In the genomic region with DNA sequence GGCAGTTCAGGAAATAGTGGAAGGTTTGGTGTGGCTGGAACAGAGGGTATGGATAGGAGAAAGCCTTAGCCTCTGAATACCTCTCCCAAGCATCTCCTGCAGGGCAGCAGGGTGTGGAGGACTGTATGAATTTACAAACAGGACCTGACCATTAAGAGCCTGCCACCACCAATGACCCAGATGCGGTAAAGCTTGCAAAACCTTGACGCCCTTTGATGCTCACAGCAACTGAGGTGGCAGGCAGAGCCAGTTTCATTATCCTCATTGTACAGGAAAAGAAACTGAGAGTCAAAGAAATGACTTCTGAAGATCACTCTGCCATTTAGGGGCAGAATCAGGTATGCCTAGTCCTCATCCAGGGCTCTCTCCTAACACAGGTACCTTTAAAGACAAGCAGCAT, we compare ENCODE assay signal across 1 cellular context.
TF ChIP-seq lines count a peak whose summit lies in the region.

No MANE protein-coding gene starts in this region.

TF ChIP-seq in HepG2, 621 proteins besides CTCF, POLR2A, EP300 and RAD21:
- TF ChIP-seq ZNF10 (CRISPR knock-in tag; IDR thresholded peaks at IDR 0.05; ENCODE audit: borderline replicate concordance, low read depth) (peak; percentile 18; the same call in 1 of the 2 replicates), SIX1 (CRISPR knock-in tag; IDR thresholded peaks at IDR 0.05; ENCODE audit: borderline replicate concordance) (no peak), PTBP1 (IDR thresholded peaks at IDR 0.05; ENCODE audit: low read depth, low read length, poor library complexity, severe bottlenecking) (no peak)
- TF ChIP-seq, protein P1, sequence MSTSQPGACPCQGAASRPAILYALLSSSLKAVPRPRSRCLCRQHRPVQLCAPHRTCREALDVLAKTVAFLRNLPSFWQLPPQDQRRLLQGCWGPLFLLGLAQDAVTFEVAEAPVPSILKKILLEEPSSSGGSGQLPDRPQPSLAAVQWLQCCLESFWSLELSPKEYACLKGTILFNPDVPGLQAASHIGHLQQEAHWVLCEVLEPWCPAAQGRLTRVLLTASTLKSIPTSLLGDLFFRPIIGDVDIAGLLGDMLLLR (CRISPR knock-in tag; IDR thresholded peaks at IDR 0.05), result 0 out of 2 replicates have a peak, but pooled peaks have one; percentile 9
- TF ChIP-seq, protein P2, sequence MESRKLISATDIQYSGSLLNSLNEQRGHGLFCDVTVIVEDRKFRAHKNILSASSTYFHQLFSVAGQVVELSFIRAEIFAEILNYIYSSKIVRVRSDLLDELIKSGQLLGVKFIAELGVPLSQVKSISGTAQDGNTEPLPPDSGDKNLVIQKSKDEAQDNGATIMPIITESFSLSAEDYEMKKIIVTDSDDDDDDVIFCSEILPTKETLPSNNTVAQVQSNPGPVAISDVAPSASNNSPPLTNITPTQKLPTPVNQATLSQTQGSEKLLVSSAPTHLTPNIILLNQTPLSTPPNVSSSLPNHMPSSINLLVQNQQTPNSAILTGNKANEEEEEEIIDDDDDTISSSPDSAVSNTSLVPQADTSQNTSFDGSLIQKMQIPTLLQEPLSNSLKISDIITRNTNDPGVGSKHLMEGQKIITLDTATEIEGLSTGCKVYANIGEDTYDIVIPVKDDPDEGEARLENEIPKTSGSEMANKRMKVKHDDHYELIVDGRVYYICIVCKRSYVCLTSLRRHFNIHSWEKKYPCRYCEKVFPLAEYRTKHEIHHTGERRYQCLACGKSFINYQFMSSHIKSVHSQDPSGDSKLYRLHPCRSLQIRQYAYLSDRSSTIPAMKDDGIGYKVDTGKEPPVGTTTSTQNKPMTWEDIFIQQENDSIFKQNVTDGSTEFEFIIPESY (CRISPR knock-in tag; IDR thresholded peaks at IDR 0.05), result peak; percentile 80
- TF ChIP-seq, protein P3, sequence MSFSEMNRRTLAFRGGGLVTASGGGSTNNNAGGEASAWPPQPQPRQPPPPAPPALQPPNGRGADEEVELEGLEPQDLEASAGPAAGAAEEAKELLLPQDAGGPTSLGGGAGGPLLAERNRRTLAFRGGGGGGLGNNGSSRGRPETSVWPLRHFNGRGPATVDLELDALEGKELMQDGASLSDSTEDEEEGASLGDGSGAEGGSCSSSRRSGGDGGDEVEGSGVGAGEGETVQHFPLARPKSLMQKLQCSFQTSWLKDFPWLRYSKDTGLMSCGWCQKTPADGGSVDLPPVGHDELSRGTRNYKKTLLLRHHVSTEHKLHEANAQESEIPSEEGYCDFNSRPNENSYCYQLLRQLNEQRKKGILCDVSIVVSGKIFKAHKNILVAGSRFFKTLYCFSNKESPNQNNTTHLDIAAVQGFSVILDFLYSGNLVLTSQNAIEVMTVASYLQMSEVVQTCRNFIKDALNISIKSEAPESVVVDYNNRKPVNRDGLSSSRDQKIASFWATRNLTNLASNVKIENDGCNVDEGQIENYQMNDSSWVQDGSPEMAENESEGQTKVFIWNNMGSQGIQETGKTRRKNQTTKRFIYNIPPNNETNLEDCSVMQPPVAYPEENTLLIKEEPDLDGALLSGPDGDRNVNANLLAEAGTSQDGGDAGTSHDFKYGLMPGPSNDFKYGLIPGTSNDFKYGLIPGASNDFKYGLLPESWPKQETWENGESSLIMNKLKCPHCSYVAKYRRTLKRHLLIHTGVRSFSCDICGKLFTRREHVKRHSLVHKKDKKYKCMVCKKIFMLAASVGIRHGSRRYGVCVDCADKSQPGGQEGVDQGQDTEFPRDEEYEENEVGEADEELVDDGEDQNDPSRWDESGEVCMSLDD (CRISPR knock-in tag; IDR thresholded peaks at IDR 0.05; ENCODE audit: borderline replicate concordance), result no peak
- TF ChIP-seq, protein P4, sequence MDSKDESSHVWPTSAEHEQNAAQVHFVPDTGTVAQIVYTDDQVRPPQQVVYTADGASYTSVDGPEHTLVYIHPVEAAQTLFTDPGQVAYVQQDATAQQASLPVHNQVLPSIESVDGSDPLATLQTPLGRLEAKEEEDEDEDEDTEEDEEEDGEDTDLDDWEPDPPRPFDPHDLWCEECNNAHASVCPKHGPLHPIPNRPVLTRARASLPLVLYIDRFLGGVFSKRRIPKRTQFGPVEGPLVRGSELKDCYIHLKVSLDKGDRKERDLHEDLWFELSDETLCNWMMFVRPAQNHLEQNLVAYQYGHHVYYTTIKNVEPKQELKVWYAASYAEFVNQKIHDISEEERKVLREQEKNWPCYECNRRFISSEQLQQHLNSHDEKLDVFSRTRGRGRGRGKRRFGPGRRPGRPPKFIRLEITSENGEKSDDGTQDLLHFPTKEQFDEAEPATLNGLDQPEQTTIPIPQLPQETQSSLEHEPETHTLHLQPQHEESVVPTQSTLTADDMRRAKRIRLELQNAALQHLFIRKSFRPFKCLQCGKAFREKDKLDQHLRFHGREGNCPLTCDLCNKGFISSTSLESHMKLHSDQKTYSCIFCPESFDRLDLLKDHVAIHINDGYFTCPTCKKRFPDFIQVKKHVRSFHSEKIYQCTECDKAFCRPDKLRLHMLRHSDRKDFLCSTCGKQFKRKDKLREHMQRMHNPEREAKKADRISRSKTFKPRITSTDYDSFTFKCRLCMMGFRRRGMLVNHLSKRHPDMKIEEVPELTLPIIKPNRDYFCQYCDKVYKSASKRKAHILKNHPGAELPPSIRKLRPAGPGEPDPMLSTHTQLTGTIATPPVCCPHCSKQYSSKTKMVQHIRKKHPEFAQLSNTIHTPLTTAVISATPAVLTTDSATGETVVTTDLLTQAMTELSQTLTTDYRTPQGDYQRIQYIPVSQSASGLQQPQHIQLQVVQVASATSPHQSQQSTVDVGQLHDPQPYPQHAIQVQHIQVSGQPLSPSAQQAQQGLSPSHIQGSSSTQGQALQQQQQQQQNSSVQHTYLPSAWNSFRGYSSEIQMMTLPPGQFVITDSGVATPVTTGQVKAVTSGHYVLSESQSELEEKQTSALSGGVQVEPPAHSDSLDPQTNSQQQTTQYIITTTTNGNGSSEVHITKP (CRISPR knock-in tag; IDR thresholded peaks at IDR 0.05; ENCODE audit: low read depth), result no peak
- TF ChIP-seq, protein P5, sequence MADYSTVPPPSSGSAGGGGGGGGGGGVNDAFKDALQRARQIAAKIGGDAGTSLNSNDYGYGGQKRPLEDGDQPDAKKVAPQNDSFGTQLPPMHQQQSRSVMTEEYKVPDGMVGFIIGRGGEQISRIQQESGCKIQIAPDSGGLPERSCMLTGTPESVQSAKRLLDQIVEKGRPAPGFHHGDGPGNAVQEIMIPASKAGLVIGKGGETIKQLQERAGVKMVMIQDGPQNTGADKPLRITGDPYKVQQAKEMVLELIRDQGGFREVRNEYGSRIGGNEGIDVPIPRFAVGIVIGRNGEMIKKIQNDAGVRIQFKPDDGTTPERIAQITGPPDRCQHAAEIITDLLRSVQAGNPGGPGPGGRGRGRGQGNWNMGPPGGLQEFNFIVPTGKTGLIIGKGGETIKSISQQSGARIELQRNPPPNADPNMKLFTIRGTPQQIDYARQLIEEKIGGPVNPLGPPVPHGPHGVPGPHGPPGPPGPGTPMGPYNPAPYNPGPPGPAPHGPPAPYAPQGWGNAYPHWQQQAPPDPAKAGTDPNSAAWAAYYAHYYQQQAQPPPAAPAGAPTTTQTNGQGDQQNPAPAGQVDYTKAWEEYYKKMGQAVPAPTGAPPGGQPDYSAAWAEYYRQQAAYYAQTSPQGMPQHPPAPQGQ (CRISPR knock-in tag; IDR thresholded peaks at IDR 0.05; ENCODE audit: borderline replicate concordance), result no peak
TF ChIP-seq in HepG2: peak in this region for 3.
